1 cellular context compared by ENCODE assay signal in the genomic region with DNA sequence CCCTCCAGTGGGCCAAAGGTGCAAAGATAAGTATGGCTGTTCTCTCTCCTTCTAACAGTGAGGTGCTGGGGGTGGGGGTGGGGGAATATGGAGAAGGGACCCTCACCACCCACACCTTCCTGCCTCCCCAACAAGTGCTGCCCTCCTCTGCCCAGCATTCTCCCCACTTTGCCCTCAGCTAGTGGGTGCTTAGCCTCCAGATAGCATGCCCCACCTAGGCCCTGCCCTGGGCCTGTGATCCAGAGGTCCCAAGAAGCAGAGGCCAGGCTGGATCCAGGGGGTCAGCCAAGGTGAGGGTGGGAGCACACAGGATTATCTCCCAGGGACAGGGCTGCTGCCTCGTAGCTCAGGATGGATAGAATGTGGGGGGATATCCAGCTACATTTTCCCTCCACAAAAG.
TF ChIP-seq lines count a peak whose summit lies in the region.

No MANE protein-coding gene starts in this region.

TF ChIP-seq in HepG2, 621 proteins besides CTCF, POLR2A, EP300 and RAD21 (continues in another document):
- no peak for TF ChIP-seq ZNF124 (CRISPR knock-in tag; IDR thresholded peaks at IDR 0.05)
- no peak for TF ChIP-seq ZNF501 (CRISPR knock-in tag; IDR thresholded peaks at IDR 0.05)
- TF ChIP-seq SRY (CRISPR knock-in tag; IDR thresholded peaks at IDR 0.05): 0 out of 2 replicates have a peak, but pooled peaks have one; percentile 39
- TF ChIP-seq, protein P1, sequence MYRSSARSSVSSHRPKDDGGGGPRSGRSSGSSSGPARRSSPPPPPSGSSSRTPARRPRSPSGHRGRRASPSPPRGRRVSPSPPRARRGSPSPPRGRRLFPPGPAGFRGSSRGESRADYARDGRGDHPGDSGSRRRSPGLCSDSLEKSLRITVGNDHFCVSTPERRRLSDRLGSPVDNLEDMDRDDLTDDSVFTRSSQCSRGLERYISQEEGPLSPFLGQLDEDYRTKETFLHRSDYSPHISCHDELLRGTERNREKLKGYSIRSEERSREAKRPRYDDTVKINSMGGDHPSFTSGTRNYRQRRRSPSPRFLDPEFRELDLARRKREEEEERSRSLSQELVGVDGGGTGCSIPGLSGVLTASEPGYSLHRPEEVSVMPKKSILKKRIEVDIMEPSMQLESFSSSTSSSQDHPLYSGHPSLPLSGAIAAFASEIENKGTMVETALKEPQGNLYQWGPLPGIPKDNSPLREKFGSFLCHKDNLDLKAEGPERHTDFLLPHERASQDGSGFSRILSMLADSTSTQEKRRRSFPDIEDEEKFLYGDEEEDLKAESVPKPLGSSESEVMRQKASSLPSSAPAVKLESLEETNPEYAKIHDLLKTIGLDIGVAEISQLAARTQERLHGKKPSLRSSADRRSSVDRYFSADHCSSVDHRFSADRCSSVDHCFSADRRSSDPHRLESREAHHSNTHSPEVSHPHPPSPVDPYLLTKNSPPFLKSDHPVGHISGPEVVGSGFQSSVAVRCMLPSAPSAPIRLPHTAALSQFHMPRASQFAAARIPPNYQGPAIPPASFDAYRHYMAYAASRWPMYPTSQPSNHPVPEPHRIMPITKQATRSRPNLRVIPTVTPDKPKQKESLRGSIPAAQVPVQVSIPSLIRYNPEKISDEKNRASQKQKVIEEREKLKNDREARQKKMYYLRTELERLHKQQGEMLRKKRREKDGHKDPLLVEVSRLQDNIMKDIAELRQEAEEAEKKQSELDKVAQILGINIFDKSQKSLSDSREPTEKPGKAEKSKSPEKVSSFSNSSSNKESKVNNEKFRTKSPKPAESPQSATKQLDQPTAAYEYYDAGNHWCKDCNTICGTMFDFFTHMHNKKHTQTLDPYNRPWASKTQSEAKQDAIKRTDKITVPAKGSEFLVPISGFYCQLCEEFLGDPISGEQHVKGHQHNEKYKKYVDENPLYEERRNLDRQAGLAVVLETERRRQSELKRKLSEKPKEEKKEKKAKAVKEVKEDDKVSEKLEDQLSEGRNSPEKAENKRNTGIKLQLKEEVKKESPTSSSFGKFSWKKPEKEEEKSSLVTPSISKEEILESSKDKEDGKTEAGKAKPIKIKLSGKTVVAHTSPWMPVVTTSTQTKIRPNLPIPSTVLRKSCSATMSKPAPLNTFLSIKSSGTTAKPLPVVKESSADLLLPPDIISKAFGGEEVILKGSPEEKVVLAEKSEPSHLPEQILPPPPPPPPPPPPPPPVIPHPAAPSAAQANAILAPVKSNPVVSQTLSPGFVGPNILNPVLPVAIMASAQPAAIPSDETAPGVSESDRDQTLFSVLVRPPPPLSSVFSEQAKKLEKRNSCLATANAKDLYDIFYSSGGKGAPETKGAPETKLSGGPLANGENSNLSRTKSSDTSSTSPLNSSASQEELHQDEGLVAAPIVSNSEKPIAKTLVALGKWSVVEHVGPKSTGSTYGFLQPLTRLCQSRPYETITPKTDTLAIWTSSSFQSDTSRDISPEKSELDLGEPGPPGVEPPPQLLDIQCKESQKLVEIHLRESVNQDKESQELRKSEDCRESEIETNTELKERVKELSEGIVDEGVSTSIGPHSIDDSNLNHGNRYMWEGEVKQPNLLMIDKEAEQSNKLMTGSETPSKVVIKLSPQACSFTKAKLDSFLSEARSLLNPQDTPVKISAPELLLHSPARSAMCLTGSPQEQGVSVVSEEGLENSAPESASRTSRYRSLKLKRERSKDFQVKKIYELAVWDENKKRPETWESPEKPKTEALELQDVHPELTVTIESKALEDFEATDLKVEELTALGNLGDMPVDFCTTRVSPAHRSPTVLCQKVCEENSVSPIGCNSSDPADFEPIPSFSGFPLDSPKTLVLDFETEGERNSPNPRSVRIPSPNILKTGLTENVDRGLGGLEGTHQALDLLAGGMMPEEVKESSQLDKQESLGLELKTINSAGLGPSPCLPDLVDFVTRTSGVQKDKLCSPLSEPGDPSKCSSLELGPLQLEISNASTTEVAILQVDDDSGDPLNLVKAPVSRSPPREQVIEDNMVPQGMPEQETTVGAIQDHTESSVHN (CRISPR knock-in tag; IDR thresholded peaks at IDR 0.05): no peak
- TF ChIP-seq ZNF101 (CRISPR knock-in tag; IDR thresholded peaks at IDR 0.05; ENCODE audit: borderline replicate concordance, low read depth): no peak
- TF ChIP-seq, protein P2, sequence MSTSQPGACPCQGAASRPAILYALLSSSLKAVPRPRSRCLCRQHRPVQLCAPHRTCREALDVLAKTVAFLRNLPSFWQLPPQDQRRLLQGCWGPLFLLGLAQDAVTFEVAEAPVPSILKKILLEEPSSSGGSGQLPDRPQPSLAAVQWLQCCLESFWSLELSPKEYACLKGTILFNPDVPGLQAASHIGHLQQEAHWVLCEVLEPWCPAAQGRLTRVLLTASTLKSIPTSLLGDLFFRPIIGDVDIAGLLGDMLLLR (CRISPR knock-in tag; IDR thresholded peaks at IDR 0.05): 0 out of 2 replicates have a peak, but pooled peaks have one; percentile 56
- 0 out of 2 replicates have a peak, but pooled peaks have one; percentile 30 for TF ChIP-seq ZNF225 (CRISPR knock-in tag; IDR thresholded peaks at IDR 0.05)
- no peak for TF ChIP-seq MEIS1 (CRISPR knock-in tag; IDR thresholded peaks at IDR 0.05; ENCODE audit: borderline replicate concordance)
- no peak for TF ChIP-seq LCORL (IDR thresholded peaks at IDR 0.05)
- TF ChIP-seq LCORL (CRISPR knock-in tag; IDR thresholded peaks at IDR 0.05): 0 out of 2 replicates have a peak, but pooled peaks have one; percentile 26
- TF ChIP-seq, protein P3, sequence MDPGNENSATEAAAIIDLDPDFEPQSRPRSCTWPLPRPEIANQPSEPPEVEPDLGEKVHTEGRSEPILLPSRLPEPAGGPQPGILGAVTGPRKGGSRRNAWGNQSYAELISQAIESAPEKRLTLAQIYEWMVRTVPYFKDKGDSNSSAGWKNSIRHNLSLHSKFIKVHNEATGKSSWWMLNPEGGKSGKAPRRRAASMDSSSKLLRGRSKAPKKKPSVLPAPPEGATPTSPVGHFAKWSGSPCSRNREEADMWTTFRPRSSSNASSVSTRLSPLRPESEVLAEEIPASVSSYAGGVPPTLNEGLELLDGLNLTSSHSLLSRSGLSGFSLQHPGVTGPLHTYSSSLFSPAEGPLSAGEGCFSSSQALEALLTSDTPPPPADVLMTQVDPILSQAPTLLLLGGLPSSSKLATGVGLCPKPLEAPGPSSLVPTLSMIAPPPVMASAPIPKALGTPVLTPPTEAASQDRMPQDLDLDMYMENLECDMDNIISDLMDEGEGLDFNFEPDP (CRISPR knock-in tag; conservative IDR thresholded peaks at IDR 0.05): no peak
- TF ChIP-seq MXI1 (IDR thresholded peaks at IDR 0.05; ENCODE audit: borderline replicate concordance, low read depth, low read length): no peak
- TF ChIP-seq MATR3 (CRISPR knock-in tag; IDR thresholded peaks at IDR 0.05): no peak
- no peak for TF ChIP-seq KDM5A (IDR thresholded peaks at IDR 0.05; ENCODE audit: borderline replicate concordance, low read length)
- TF ChIP-seq HIVEP1 (CRISPR knock-in tag; IDR thresholded peaks at IDR 0.05): no peak
- TF ChIP-seq TCF12 (IDR thresholded peaks at IDR 0.05): no peak
- no peak for TF ChIP-seq TCF12 (CRISPR knock-in tag; IDR thresholded peaks at IDR 0.05)
- TF ChIP-seq, protein P4, sequence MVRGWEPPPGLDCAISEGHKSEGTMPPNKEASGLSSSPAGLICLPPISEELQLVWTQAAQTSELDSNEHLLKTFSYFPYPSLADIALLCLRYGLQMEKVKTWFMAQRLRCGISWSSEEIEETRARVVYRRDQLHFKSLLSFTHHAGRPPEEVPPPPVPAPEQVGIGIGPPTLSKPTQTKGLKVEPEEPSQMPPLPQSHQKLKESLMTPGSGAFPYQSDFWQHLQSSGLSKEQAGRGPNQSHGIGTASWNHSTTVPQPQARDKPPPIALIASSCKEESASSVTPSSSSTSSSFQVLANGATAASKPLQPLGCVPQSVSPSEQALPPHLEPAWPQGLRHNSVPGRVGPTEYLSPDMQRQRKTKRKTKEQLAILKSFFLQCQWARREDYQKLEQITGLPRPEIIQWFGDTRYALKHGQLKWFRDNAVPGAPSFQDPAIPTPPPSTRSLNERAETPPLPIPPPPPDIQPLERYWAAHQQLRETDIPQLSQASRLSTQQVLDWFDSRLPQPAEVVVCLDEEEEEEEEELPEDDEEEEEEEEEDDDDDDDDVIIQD (CRISPR knock-in tag; IDR thresholded peaks at IDR 0.05; ENCODE audit: low read depth): no peak
- TF ChIP-seq, protein P5, sequence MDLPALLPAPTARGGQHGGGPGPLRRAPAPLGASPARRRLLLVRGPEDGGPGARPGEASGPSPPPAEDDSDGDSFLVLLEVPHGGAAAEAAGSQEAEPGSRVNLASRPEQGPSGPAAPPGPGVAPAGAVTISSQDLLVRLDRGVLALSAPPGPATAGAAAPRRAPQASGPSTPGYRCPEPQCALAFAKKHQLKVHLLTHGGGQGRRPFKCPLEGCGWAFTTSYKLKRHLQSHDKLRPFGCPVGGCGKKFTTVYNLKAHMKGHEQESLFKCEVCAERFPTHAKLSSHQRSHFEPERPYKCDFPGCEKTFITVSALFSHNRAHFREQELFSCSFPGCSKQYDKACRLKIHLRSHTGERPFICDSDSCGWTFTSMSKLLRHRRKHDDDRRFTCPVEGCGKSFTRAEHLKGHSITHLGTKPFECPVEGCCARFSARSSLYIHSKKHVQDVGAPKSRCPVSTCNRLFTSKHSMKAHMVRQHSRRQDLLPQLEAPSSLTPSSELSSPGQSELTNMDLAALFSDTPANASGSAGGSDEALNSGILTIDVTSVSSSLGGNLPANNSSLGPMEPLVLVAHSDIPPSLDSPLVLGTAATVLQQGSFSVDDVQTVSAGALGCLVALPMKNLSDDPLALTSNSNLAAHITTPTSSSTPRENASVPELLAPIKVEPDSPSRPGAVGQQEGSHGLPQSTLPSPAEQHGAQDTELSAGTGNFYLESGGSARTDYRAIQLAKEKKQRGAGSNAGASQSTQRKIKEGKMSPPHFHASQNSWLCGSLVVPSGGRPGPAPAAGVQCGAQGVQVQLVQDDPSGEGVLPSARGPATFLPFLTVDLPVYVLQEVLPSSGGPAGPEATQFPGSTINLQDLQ (CRISPR knock-in tag; IDR thresholded peaks at IDR 0.05): no peak; the same call in 1 of the 2 replicates
- no peak for TF ChIP-seq GATAD2A (CRISPR knock-in tag; IDR thresholded peaks at IDR 0.05)
- no peak for TF ChIP-seq ZNF383 (CRISPR knock-in tag; IDR thresholded peaks at IDR 0.05; ENCODE audit: borderline replicate concordance)
- TF ChIP-seq CEBPG (CRISPR knock-in tag; IDR thresholded peaks at IDR 0.05): no peak
- TF ChIP-seq, protein P6, sequence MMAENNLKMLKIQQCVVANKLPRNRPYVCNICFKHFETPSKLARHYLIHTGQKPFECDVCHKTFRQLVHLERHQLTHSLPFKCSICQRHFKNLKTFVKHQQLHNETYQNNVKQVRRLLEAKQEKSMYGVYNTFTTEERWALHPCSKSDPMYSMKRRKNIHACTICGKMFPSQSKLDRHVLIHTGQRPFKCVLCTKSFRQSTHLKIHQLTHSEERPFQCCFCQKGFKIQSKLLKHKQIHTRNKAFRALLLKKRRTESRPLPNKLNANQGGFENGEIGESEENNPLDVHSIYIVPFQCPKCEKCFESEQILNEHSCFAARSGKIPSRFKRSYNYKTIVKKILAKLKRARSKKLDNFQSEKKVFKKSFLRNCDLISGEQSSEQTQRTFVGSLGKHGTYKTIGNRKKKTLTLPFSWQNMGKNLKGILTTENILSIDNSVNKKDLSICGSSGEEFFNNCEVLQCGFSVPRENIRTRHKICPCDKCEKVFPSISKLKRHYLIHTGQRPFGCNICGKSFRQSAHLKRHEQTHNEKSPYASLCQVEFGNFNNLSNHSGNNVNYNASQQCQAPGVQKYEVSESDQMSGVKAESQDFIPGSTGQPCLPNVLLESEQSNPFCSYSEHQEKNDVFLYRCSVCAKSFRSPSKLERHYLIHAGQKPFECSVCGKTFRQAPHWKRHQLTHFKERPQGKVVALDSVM (CRISPR knock-in tag; IDR thresholded peaks at IDR 0.05): no peak
- TF ChIP-seq ZNF615 (CRISPR knock-in tag; IDR thresholded peaks at IDR 0.05; ENCODE audit: borderline replicate concordance): no peak
- TF ChIP-seq SMYD3 (CRISPR knock-in tag; IDR thresholded peaks at IDR 0.05): no peak
- no peak for TF ChIP-seq SOX6 (IDR thresholded peaks at IDR 0.05)
- TF ChIP-seq SOX6 (CRISPR knock-in tag; IDR thresholded peaks at IDR 0.05): no peak
- no peak for TF ChIP-seq ZNF629 (CRISPR knock-in tag; conservative IDR thresholded peaks at IDR 0.05)
- TF ChIP-seq ZNF709 (CRISPR knock-in tag; IDR thresholded peaks at IDR 0.05): no peak
- TF ChIP-seq FOXC1 (CRISPR knock-in tag; IDR thresholded peaks at IDR 0.05; ENCODE audit: borderline replicate concordance): no peak
- TF ChIP-seq, protein P7, sequence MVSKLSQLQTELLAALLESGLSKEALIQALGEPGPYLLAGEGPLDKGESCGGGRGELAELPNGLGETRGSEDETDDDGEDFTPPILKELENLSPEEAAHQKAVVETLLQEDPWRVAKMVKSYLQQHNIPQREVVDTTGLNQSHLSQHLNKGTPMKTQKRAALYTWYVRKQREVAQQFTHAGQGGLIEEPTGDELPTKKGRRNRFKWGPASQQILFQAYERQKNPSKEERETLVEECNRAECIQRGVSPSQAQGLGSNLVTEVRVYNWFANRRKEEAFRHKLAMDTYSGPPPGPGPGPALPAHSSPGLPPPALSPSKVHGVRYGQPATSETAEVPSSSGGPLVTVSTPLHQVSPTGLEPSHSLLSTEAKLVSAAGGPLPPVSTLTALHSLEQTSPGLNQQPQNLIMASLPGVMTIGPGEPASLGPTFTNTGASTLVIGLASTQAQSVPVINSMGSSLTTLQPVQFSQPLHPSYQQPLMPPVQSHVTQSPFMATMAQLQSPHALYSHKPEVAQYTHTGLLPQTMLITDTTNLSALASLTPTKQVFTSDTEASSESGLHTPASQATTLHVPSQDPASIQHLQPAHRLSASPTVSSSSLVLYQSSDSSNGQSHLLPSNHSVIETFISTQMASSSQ (IDR thresholded peaks at IDR 0.05; ENCODE audit: low read depth): no peak
- TF ChIP-seq, protein P7 (CRISPR knock-in tag; IDR thresholded peaks at IDR 0.05; ENCODE audit: borderline replicate concordance): no peak
- no peak for TF ChIP-seq XRCC5 (optimal IDR thresholded peaks at IDR 0.05; ENCODE audit: low read length)
- no peak for TF ChIP-seq RARA (CRISPR knock-in tag; IDR thresholded peaks at IDR 0.05)
- 0 out of 2 replicates have a peak, but pooled peaks have one; percentile 43 for TF ChIP-seq ZC3H13 (CRISPR knock-in tag; IDR thresholded peaks at IDR 0.05)
- no peak for TF ChIP-seq ZNF446 (CRISPR knock-in tag; IDR thresholded peaks at IDR 0.05)
